In the genomic region with DNA sequence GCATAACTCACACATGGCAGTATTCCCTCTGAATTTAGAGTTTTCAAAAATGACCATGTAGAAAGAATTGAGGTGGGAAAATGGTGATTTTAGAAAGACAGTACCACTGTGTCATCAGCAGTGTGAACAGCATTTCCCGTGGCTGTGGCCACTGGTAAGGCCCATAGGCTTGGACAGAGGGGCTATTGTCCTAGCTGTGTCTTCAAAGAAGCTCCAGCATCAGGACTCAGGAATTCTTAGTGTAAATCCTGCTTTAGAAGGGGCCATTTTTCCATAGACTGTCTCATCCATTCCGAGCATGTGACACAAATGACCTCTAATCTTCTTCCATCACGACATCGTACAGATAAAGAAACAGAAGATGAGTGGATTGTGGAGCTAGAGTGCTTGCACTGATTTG, we compare ENCODE assay signal across 34 cellular contexts.
"Had no signal": no experiment of that assay in that cellular context is flagged by ENCODE, and none has a peak within 500 bp of the region (broad histone marks: within the 10 kb centered on the region; RNA-seq: fewer than 3 reads in every experiment).

No MANE protein-coding gene starts in this region.

- H3K9me3 ChIP-seq: MG63, SK-N-SH had no signal

- H3K36me3 Mint-ChIP-seq: activated CD4-positive, alpha-beta memory T cell treated with anti-CD3 and anti-CD28 coated beads for 36 hours; activated naive CD4-positive, alpha-beta T cell treated with anti-CD3 and anti-CD28 coated beads, Interleukin-2, amount 10 ng/mL, durations not matched to agents 7 days and 5 days; activated naive CD8-positive, alpha-beta T cell treated with anti-CD3 and anti-CD28 coated beads for 36 hours had no signal

- H3K4me3 ChIP-seq: MG63, PC-9 had no signal

- H3K27me3 ChIP-seq: brain microvascular endothelial cell had no signal

- H3K9me3 Mint-ChIP-seq: activated B cell treated with CpG ODN at 0.5 μM for 24 hours; activated CD4-positive, alpha-beta memory T cell treated with anti-CD3 and anti-CD28 coated beads for 36 hours; activated naive CD4-positive, alpha-beta T cell treated with anti-CD3 and anti-CD28 coated beads, Interleukin-2, amount 10 ng/mL, durations not matched to agents 7 days and 5 days; activated naive CD8-positive, alpha-beta T cell treated with anti-CD3 and anti-CD28 coated beads for 36 hours; T-helper 1 cell treated with Interleukin-12 subunit alpha and Interleukin-12 subunit beta and Interleukin-4 antibody, amounts not matched to agents 30 μg/mL and 1 μg/mL, for 36 hours; T-helper 2 cell treated with Interferon-gamma antibody and Interleukin-4, amounts not matched to agents 5 μg/mL and 100 μg/mL, for 36 hours had no signal

- H3K4me3 Mint-ChIP-seq: activated B cell treated with CpG ODN at 0.5 μM for 24 hours; activated CD4-positive, alpha-beta memory T cell treated with anti-CD3 and anti-CD28 coated beads for 36 hours; activated naive CD4-positive, alpha-beta T cell treated with anti-CD3 and anti-CD28 coated beads, Interleukin-2, amount 10 ng/mL, durations not matched to agents 7 days and 5 days; activated naive CD8-positive, alpha-beta T cell treated with anti-CD3 and anti-CD28 coated beads for 36 hours; T-helper 1 cell treated with Interleukin-12 subunit alpha and Interleukin-12 subunit beta and Interleukin-4 antibody, amounts not matched to agents 30 μg/mL and 1 μg/mL, for 36 hours; T-helper 2 cell treated with Interferon-gamma antibody and Interleukin-4, amounts not matched to agents 5 μg/mL and 100 μg/mL, for 36 hours had no signal

- DNase-seq: activated B cell treated with CpG ODN at 0.5 μM for 24 hours; activated CD4-positive, alpha-beta memory T cell treated with anti-CD3 and anti-CD28 coated beads for 36 hours; activated CD4-positive, alpha-beta T cell treated with anti-CD3 and anti-CD28 coated beads for 4 hours; activated CD4-positive, alpha-beta T cell treated with anti-CD3 and anti-CD28 coated beads, Interleukin-2, amount 50 U/mL, for 1 hour; activated CD4-positive, CD25-positive, alpha-beta regulatory T cell treated with anti-CD3 and anti-CD28 coated beads, Interleukin-2, amount 50 U/mL, for 72 hours; activated CD8-positive, alpha-beta memory T cell treated with anti-CD3 and anti-CD28 coated beads, Interleukin-2, amount 50 U/mL, for 4 hours; activated effector memory CD4-positive, alpha-beta T cell treated with Interleukin-2 at 50 U/mL for 16 hours; activated naive CD4-positive, alpha-beta T cell treated with anti-CD3 and anti-CD28 coated beads, Interleukin-2, amount 10 ng/mL, durations not matched to agents 7 days and 5 days; activated naive CD8-positive, alpha-beta T cell treated with anti-CD3 and anti-CD28 coated beads for 36 hours; activated T-cell treated with anti-CD3 and anti-CD28 coated beads for 4 hours; activated T-cell treated with anti-CD3 and anti-CD28 coated beads, Interleukin-2, amount 50 U/mL, for 48 hours; amniotic stem cell; aorta; brain microvascular endothelial cell; central memory CD4-positive, alpha-beta T cell; Kasumi-1; KG1; MG63; NCI-H1048; NCI-H1436; NCI-H1694; NCI-H1930; NCI-H2081 treated with DMSO at 0.1 percent for 48 hours; NCI-H226; NCI-H446 treated with DMSO at 0.1 percent for 48 hours; NCI-H524 treated with DMSO at 0.1 percent for 48 hours; NK-92 treated with Interleukin-12 subunit alpha and Interleukin-12 subunit beta, amount 100 ng/mL, for 24 hours; PC-9; Right ventricle myocardium superior; SK-N-SH had no signal

- H3K27ac Mint-ChIP-seq: activated B cell treated with CpG ODN at 0.5 μM for 24 hours; activated CD4-positive, alpha-beta memory T cell treated with anti-CD3 and anti-CD28 coated beads for 36 hours; activated naive CD4-positive, alpha-beta T cell treated with anti-CD3 and anti-CD28 coated beads, Interleukin-2, amount 10 ng/mL, durations not matched to agents 7 days and 5 days; activated naive CD8-positive, alpha-beta T cell treated with anti-CD3 and anti-CD28 coated beads for 36 hours; T-helper 1 cell treated with Interleukin-12 subunit alpha and Interleukin-12 subunit beta and Interleukin-4 antibody, amounts not matched to agents 30 μg/mL and 1 μg/mL, for 36 hours; T-helper 2 cell treated with Interferon-gamma antibody and Interleukin-4, amounts not matched to agents 5 μg/mL and 100 μg/mL, for 36 hours had no signal

- H3K27ac ChIP-seq: brain microvascular endothelial cell, PC-9 had no signal

- FAIRE-seq: RCC 7860, TTC549 had no signal

- H3K4me1 Mint-ChIP-seq: activated B cell treated with CpG ODN at 0.5 μM for 24 hours; activated naive CD4-positive, alpha-beta T cell treated with anti-CD3 and anti-CD28 coated beads, Interleukin-2, amount 10 ng/mL, durations not matched to agents 7 days and 5 days; activated naive CD8-positive, alpha-beta T cell treated with anti-CD3 and anti-CD28 coated beads for 36 hours had no signal

- H3K36me3 ChIP-seq: brain microvascular endothelial cell, MG63 had no signal
